In the genomic region with DNA sequence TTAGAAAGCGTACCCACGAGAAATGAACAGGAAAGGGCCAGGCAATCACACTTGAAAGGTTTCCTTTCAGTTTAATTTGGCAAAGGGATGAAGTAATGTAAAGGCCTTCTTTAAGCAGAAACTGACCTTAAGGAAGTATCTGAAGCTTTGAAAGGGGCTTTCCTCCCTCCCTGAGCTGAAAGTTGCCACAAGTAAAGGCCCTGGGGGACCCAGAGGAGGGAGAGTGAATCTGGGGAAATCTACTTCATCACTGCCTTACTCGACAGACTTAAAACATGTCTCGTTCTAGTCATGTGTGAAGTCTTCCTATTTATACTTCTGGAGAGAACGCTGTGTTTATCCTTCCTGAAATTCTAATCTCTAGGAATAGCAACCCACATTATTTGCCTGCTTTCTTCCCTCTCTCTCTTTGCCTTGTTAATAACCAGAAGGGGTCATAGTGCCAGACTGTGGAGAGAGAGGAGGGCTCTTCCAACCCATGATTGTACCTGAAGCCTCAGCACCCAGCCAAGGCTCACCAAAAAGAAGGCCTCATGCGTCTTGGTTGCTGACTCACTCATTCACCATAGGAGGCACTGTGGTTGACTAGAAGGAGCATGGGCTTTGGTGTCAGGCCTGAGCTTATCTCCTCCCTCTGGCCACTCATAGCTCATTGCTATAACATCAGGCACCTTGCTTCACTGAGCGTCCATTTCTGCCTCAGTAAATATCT, we compare ENCODE assay signal across 11 cellular contexts. TPM values are rescaled to one million over a fixed set of nuclear protein-coding genes. Genes with fewer than 3 reads are reported as not detected.
DNase-seq lines count a peak whose midpoint lies in the region; ATAC-seq and TF ChIP-seq lines count a peak whose summit lies in the region.
"Had no signal": no experiment of that assay in that cellular context is flagged by ENCODE, and none has a peak within 500 bp of the region (broad histone marks: within the 10 kb centered on the region; RNA-seq: fewer than 3 reads in every experiment).

No MANE protein-coding gene starts in this region.

- H3K4me1 ChIP-seq in CD4-positive, CD25-positive, alpha-beta regulatory T cell (ENCODE audit: control insufficient read depth, insufficient read depth, low read length, poor library complexity, severe bottlenecking): no peaks in the 10 kb centered on the region

- TF ChIP-seq POLR2A in erythroblast (IDR thresholded peaks at IDR 0.05; ENCODE audit: low read length): no peak

- H3K4me1 Mint-ChIP-seq in CD4-positive, CD25-positive, alpha-beta regulatory T cell: peaks cover 0 to 23% (median 8%) of the 10 kb centered on the region in 4 donors

- no peak for ATAC-seq in CD4-positive, CD25-positive, alpha-beta regulatory T cell (ENCODE audit: low read depth in 2 of 2)
- ATAC-seq in GM18909 (IDR thresholded peaks at IDR 0.05; ENCODE audit: poor library complexity, unreplicated experiment) (peak; percentile 64), HG03558 (IDR thresholded peaks at IDR 0.05; ENCODE audit: extremely low read depth, unreplicated experiment) (peak; percentile 51)

- no peaks in the 10 kb centered on the region for H3K27me3 ChIP-seq in CD4-positive, CD25-positive, alpha-beta regulatory T cell (ENCODE audit: control insufficient read depth, insufficient read depth, low read length)

- peaks cover 38% of the 10 kb centered on the region for H3K36me3 Mint-ChIP-seq in CD4-positive, CD25-positive, alpha-beta regulatory T cell
- H3K36me3 Mint-ChIP-seq: activated naive CD4-positive, alpha-beta T cell treated with anti-CD3 and anti-CD28 coated beads, Interleukin-2, amount 50 U/mL, for 24 hours had no signal

- peak overlapping the region; percentile 8 to 69 (median 42) for H3K27ac Mint-ChIP-seq in CD4-positive, CD25-positive, alpha-beta regulatory T cell
- H3K27ac Mint-ChIP-seq: activated naive CD4-positive, alpha-beta T cell treated with anti-CD3 and anti-CD28 coated beads, Interleukin-2, amount 50 U/mL, for 24 hours had no signal

- no peak overlapping the region for H3K4me3 ChIP-seq in CD4-positive, CD25-positive, alpha-beta regulatory T cell (ENCODE audit: low read depth, low read length)
- H3K4me3 ChIP-seq: smooth muscle cell had no signal

- H3K9me3 ChIP-seq in CD4-positive, CD25-positive, alpha-beta regulatory T cell (ENCODE audit: control insufficient read depth in 2 of 2, low read length in 2 of 2): no peaks in the 10 kb centered on the region

- H3K4me3 Mint-ChIP-seq in CD4-positive, CD25-positive, alpha-beta regulatory T cell: no peak overlapping the region
- H3K4me3 Mint-ChIP-seq: activated naive CD4-positive, alpha-beta T cell treated with anti-CD3 and anti-CD28 coated beads, Interleukin-2, amount 50 U/mL, for 24 hours had no signal

- H3K27ac ChIP-seq in CD4-positive, CD25-positive, alpha-beta regulatory T cell (ENCODE audit: insufficient read depth, low read length, poor library complexity, severe bottlenecking): no peak overlapping the region

- peaks cover 0 to 2% (median 0%) of the 10 kb centered on the region in 7 donors for H3K9me3 Mint-ChIP-seq in CD4-positive, CD25-positive, alpha-beta regulatory T cell
- H3K9me3 Mint-ChIP-seq: activated naive CD4-positive, alpha-beta T cell treated with anti-CD3 and anti-CD28 coated beads, Interleukin-2, amount 50 U/mL, for 24 hours had no signal

- no peaks in the 10 kb centered on the region for H3K27me3 Mint-ChIP-seq in CD4-positive, CD25-positive, alpha-beta regulatory T cell
- H3K27me3 Mint-ChIP-seq: activated naive CD4-positive, alpha-beta T cell treated with anti-CD3 and anti-CD28 coated beads, Interleukin-2, amount 50 U/mL, for 24 hours had no signal

- H3K36me3 ChIP-seq in CD4-positive, CD25-positive, alpha-beta regulatory T cell (ENCODE audit: control insufficient read depth, insufficient read depth, low read length): peaks cover 25% of the 10 kb centered on the region

- DNase-seq in CD4-positive, CD25-positive, alpha-beta regulatory T cell: no peak
- DNase-seq in erythroblast (lab: John Stamatoyannopoulos, UW): peak; percentile 57 to 69
- no peak for DNase-seq in SW 1271 (lab: John Stamatoyannopoulos, UW)
- no peak for DNase-seq in stimulated activated CD4-positive, alpha-beta T cell treated with anti-CD3 and anti-CD28 coated beads, Interleukin-2, amount 100 ng/mL, for 48 hours
- DNase-seq in NCI-H2081 (lab: John Stamatoyannopoulos, UW): no peak
- no peak for DNase-seq in T-helper 9 cell
- DNase-seq: SIG-M5 had no signal

RNA-seq across cellular contexts. Expression of gene GPX2, which starts 10.2 kb away (rescaled TPM):
- total RNA-seq in CD4-positive, CD25-positive, alpha-beta regulatory T cell: not detected
- polyA plus RNA-seq in CD4-positive, CD25-positive, alpha-beta regulatory T cell: under 1 TPM in 2 of 4 donors, not detected in 2; 0.54 to 0.94 TPM

RNA-seq across cellular contexts. Expression of gene RAB15, which starts 19.4 kb away (rescaled TPM):
- 6.5 TPM for total RNA-seq in CD4-positive, CD25-positive, alpha-beta regulatory T cell
- 1 to 10 TPM; 3.0 to 4.7 (median 3.2) TPM for polyA plus RNA-seq in CD4-positive, CD25-positive, alpha-beta regulatory T cell

RNA-seq across cellular contexts. Expression of gene FNTB, which starts 33.9 kb away (rescaled TPM):
- 15.5 TPM for total RNA-seq in CD4-positive, CD25-positive, alpha-beta regulatory T cell
- 1 to 10 TPM; 6.3 to 9.8 (median 7.7) TPM for polyA plus RNA-seq in CD4-positive, CD25-positive, alpha-beta regulatory T cell

RNA-seq across cellular contexts. Expression of gene CHURC1, which starts 38.5 kb away (rescaled TPM):
- total RNA-seq in CD4-positive, CD25-positive, alpha-beta regulatory T cell: 95.3 TPM
- 100 to 1,000 TPM; 171 to 228 (median 188) TPM for polyA plus RNA-seq in CD4-positive, CD25-positive, alpha-beta regulatory T cell

Comparison
In these comparisons a context has a peak if more than half of its experiments do, and no peak if none do; other contexts are left out.
1. ATAC-seq: peak in GM18909 (single experiment) and HG03558 (single experiment); none in CD4-positive, CD25-positive, alpha-beta regulatory T cell (0 of 2).
2. DNase-seq: peak in erythroblast (2 of 2); none in CD4-positive, CD25-positive, alpha-beta regulatory T cell (0 of 3), SW 1271 (0 of 2), stimulated activated CD4-positive, alpha-beta T cell treated with anti-CD3 and anti-CD28 coated beads, Interleukin-2, amount 100 ng/mL, for 48 hours (0 of 2), NCI-H2081 (0 of 2) and T-helper 9 cell (single experiment).